ENCODE assay signal across 1 cellular context in genomic region chr11:73784080-73784634, GRCh38.
TF ChIP-seq lines count a peak whose summit lies in the region.

No MANE protein-coding gene starts in this region.

TF ChIP-seq in HepG2, 621 proteins besides CTCF, POLR2A, EP300 and RAD21 (continued from another document and continues in another):
- TF ChIP-seq ZNF512 (CRISPR knock-in tag; IDR thresholded peaks at IDR 0.05) (no peak), LRRFIP1 (CRISPR knock-in tag; conservative IDR thresholded peaks at IDR 0.05) (no peak), ZNF614 (CRISPR knock-in tag; IDR thresholded peaks at IDR 0.05; ENCODE audit: borderline replicate concordance) (0 out of 2 replicates have a peak, but pooled peaks have one; percentile 54), CBX5 (CRISPR knock-in tag; IDR thresholded peaks at IDR 0.05; ENCODE audit: borderline replicate concordance) (peak; percentile 33; the same call in 1 of the 2 replicates), ELK4 (CRISPR knock-in tag; IDR thresholded peaks at IDR 0.05; ENCODE audit: borderline replicate concordance) (no peak), FOSL2 (CRISPR knock-in tag; IDR thresholded peaks at IDR 0.05) (peak; percentile 73), ZNF766 (CRISPR knock-in tag; IDR thresholded peaks at IDR 0.05; ENCODE audit: borderline replicate concordance) (no peak), ERF (CRISPR knock-in tag; IDR thresholded peaks at IDR 0.05) (0 out of 2 replicates have a peak, but pooled peaks have one; percentile 38), CBX2 (IDR thresholded peaks at IDR 0.05; ENCODE audit: low read depth, low read length) (no peak), CBX2 (CRISPR knock-in tag; IDR thresholded peaks at IDR 0.05; ENCODE audit: low read depth) (no peak), SOX6 (IDR thresholded peaks at IDR 0.05) (no peak), SOX6 (CRISPR knock-in tag; IDR thresholded peaks at IDR 0.05) (peak; percentile 70), ZNF354B (CRISPR knock-in tag; IDR thresholded peaks at IDR 0.05) (no peak), KAT7 (CRISPR knock-in tag; IDR thresholded peaks at IDR 0.05; ENCODE audit: borderline replicate concordance) (0 out of 2 replicates have a peak, but pooled peaks have one; percentile 32), ZNF781 (CRISPR knock-in tag; IDR thresholded peaks at IDR 0.05; ENCODE audit: borderline replicate concordance, not compliant biosample characterization) (no peak), NR2C2 (CRISPR knock-in tag; IDR thresholded peaks at IDR 0.05; ENCODE audit: borderline replicate concordance) (peak; percentile 9; the same call in 1 of the 2 replicates), ZNF33A (CRISPR knock-in tag; IDR thresholded peaks at IDR 0.05; ENCODE audit: borderline replicate concordance) (no peak), HOMEZ (CRISPR knock-in tag; IDR thresholded peaks at IDR 0.05; ENCODE audit: low read depth) (0 out of 2 replicates have a peak, but pooled peaks have one; percentile 7), ZNF713 (CRISPR knock-in tag; IDR thresholded peaks at IDR 0.05) (0 out of 2 replicates have a peak, but pooled peaks have one; percentile 32), MED13 (CRISPR knock-in tag; IDR thresholded peaks at IDR 0.05) (no peak), ZNF280D (CRISPR knock-in tag; IDR thresholded peaks at IDR 0.05) (no peak), ZC3H13 (CRISPR knock-in tag; IDR thresholded peaks at IDR 0.05) (no peak), MYPOP (CRISPR knock-in tag; IDR thresholded peaks at IDR 0.05) (0 out of 2 replicates have a peak, but pooled peaks have one; percentile 77), FOXK1 (CRISPR knock-in tag; IDR thresholded peaks at IDR 0.05; ENCODE audit: borderline replicate concordance, low read depth) (0 out of 2 replicates have a peak, but pooled peaks have one; percentile 22), ZBTB1 (CRISPR knock-in tag; IDR thresholded peaks at IDR 0.05; ENCODE audit: borderline replicate concordance) (no peak), PCBP1 (IDR thresholded peaks at IDR 0.05; ENCODE audit: borderline replicate concordance, low read depth, low read length) (no peak), AGO2 (optimal IDR thresholded peaks at IDR 0.05; ENCODE audit: low read depth, low read length) (no peak), CBFB (CRISPR knock-in tag; IDR thresholded peaks at IDR 0.05) (no peak), KMT2A (CRISPR knock-in tag; IDR thresholded peaks at IDR 0.05) (no peak), GTF3A (CRISPR knock-in tag; conservative IDR thresholded peaks at IDR 0.05) (no peak), ZNF460 (CRISPR knock-in tag; IDR thresholded peaks at IDR 0.05; ENCODE audit: borderline replicate concordance) (peak; percentile 57; the same call in 1 of the 2 replicates), ZNF788 (CRISPR knock-in tag; IDR thresholded peaks at IDR 0.05; ENCODE audit: borderline replicate concordance) (peak; percentile 28; the same call in 1 of the 2 replicates), ZNF512B (CRISPR knock-in tag; IDR thresholded peaks at IDR 0.05; ENCODE audit: borderline replicate concordance) (no peak), NFIC (IDR thresholded peaks at IDR 0.05; ENCODE audit: low read length) (peak; percentile 57; the same call in 1 of the 2 replicates), ZNF784 (CRISPR knock-in tag; IDR thresholded peaks at IDR 0.05; ENCODE audit: borderline replicate concordance) (no peak), POGZ (CRISPR knock-in tag; IDR thresholded peaks at IDR 0.05) (no peak), ZNF878 (CRISPR knock-in tag; IDR thresholded peaks at IDR 0.05) (peak; percentile 69; the same call in 1 of the 2 replicates), ZNF12 (CRISPR knock-in tag; IDR thresholded peaks at IDR 0.05) (peak; percentile 39; the same call in 1 of the 2 replicates), MED1 (CRISPR knock-in tag; IDR thresholded peaks at IDR 0.05) (peak; percentile 91), ZNF501 (CRISPR knock-in tag; IDR thresholded peaks at IDR 0.05) (0 out of 2 replicates have a peak, but pooled peaks have one; percentile 16)
